In genomic region chr16:56608876-56609462, GRCh38 we compare ENCODE assay signal across 8 cellular contexts. TPM values are rescaled to one million over a fixed set of nuclear protein-coding genes. Genes with fewer than 3 reads are reported as not detected.
A peak's percentile ranks its signal among the peaks of the same experiment; 100 is the strongest.
DNase-seq lines count a peak whose midpoint lies in the region; ATAC-seq and TF ChIP-seq lines count a peak whose summit lies in the region.

No MANE protein-coding gene starts in this region.

- H3K9me3 Mint-ChIP-seq in osteocyte (ENCODE audit: unreplicated experiment), result no peaks in the 10 kb centered on the region

- H3K27ac Mint-ChIP-seq in osteocyte (ENCODE audit: unreplicated experiment), result peak overlapping the region; percentile 98

- H3K36me3 ChIP-seq in SJSA1 (no peaks in the 10 kb centered on the region), esophagus muscularis mucosa (no peaks in the 10 kb centered on the region)

- H3K27ac ChIP-seq in SJSA1 (peak overlapping the region; percentile 96), esophagus muscularis mucosa (replicated peaks in 1 of 4) (peak overlapping the region; percentile 84 to 96 (median 92))

- peak overlapping the region; percentile 47 for H3K4me3 ChIP-seq in SJSA1
- peak overlapping the region; percentile 56 to 67 (median 62) for H3K4me3 ChIP-seq in esophagus muscularis mucosa

- TF ChIP-seq EP300 in esophagus muscularis mucosa (IDR thresholded peaks at IDR 0.05), result no peak

- H3K27me3 Mint-ChIP-seq in osteocyte (ENCODE audit: unreplicated experiment), result no peaks in the 10 kb centered on the region

- H3K9me3 ChIP-seq in SJSA1 (replicated peaks), result no peaks in the 10 kb centered on the region
- no peaks in the 10 kb centered on the region for H3K9me3 ChIP-seq in esophagus muscularis mucosa

- H3K27me3 ChIP-seq in SJSA1 (replicated peaks) (no peaks in the 10 kb centered on the region), esophagus muscularis mucosa (no peaks in the 10 kb centered on the region)

- intact Hi-C loops in esophagus muscularis mucosa (cut with DNase I), result loop anchor here (2.0 kb wide), 2 partner anchors 16 to 74 kb away; partner anchors contain the start of genes MT1E and MT1X

- no peaks in the 10 kb centered on the region for H3K36me3 Mint-ChIP-seq in osteocyte (ENCODE audit: unreplicated experiment)

- H3K4me1 ChIP-seq in SJSA1 (replicated peaks) (peaks cover 70% of the 10 kb centered on the region), esophagus muscularis mucosa (peaks cover 54 to 65% (median 60%) of the 10 kb centered on the region in 4 donors)

- TF ChIP-seq CTCF in esophagus muscularis mucosa (IDR thresholded peaks at IDR 0.05), result no peak
- TF ChIP-seq CTCF in osteocyte (IDR thresholded peaks at IDR 0.05), result no peak

- peak overlapping the region; percentile 90 for H3K4me3 Mint-ChIP-seq in osteocyte (ENCODE audit: unreplicated experiment)

- no peak for TF ChIP-seq POLR2A in esophagus muscularis mucosa (IDR thresholded peaks at IDR 0.05; ENCODE audit: low read depth)

- WGBS in esophagus muscularis mucosa, result under 1% methylated on average over 21 of the region's 21 CpGs

- DNase-seq in NCI-H748 (lab: John Stamatoyannopoulos, UW; ENCODE audit: unreplicated experiment), result peak; percentile 31
- no peak for DNase-seq in NCI-H748 treated with DMSO at 0.1 percent for 48 hours (lab: John Stamatoyannopoulos, UW)
- no peak for DNase-seq in SJSA1 (ENCODE audit: low read depth in 1 of 2, low spot score in 2 of 2)
- no peak for DNase-seq in esophagus muscularis mucosa (ENCODE audit: extremely low spot score)
- no peak for DNase-seq in osteocyte (ENCODE audit: extremely low spot score, unreplicated experiment)
- no peak for DNase-seq in AG20443 (ENCODE audit: low spot score)
- no peak for DNase-seq in hepatic stellate cell (ENCODE audit: low spot score)

- H3K4me1 Mint-ChIP-seq in osteocyte (ENCODE audit: unreplicated experiment), result peaks cover 50% of the 10 kb centered on the region

- ATAC-seq in GM21515 (IDR thresholded peaks at IDR 0.05; ENCODE audit: unreplicated experiment), result no peak

RNA-seq across cellular contexts. Expression of gene MT2A, which starts 0.6 kb away (rescaled TPM):
- total RNA-seq in SJSA1 (2014; rRNA removed; shearing (Covaris generic)), result 48.4 and 69.6 TPM in 2 replicates
- total RNA-seq in esophagus muscularis mucosa (100 to 1,000 TPM in 3 of 4 donors, 10 to 100 TPM in 1; 27.0 to 528 (median 116) TPM), osteocyte (384 and 419 TPM in 2 replicates)

RNA-seq across cellular contexts. Expression of gene MT1E, which starts 16.6 kb away (rescaled TPM):
- 63.9 and 155 TPM in 2 replicates for total RNA-seq in SJSA1 (2014; rRNA removed; shearing (Covaris generic))
- total RNA-seq in esophagus muscularis mucosa (100 to 1,000 TPM in 3 of 4 donors, 10 to 100 TPM in 1; 57.7 to 428 (median 146) TPM), osteocyte (37.5 and 43.6 TPM in 2 replicates)

RNA-seq across cellular contexts. Expression of gene MT3, which starts 19.6 kb away (rescaled TPM):
- not detected in 2 replicates for total RNA-seq in SJSA1 (2014; rRNA removed; shearing (Covaris generic))
- total RNA-seq in esophagus muscularis mucosa, result 10 to 100 TPM in 1 of 4 donors, 1 to 10 TPM in 3; 2.0 to 12.5 (median 4.1) TPM
- not detected in 2 replicates for total RNA-seq in osteocyte

RNA-seq across cellular contexts. Expression of gene MT1M, which starts 23.5 kb away (rescaled TPM):
- total RNA-seq in SJSA1 (2014; rRNA removed; shearing (Covaris generic)), result 0.74 and 7.0 TPM in 2 replicates
- 10 to 100 TPM in 3 of 4 donors, 1 to 10 TPM in 1; 3.7 to 74.9 (median 14.9) TPM for total RNA-seq in esophagus muscularis mucosa
- 0.44 and 1.2 TPM in 2 replicates for total RNA-seq in osteocyte

RNA-seq across cellular contexts. Expression of gene MT1A, which starts 29.5 kb away (rescaled TPM):
- not detected in 2 replicates for total RNA-seq in SJSA1 (2014; rRNA removed; shearing (Covaris generic))
- total RNA-seq in esophagus muscularis mucosa (100 to 1,000 TPM in 1 of 4 donors, 10 to 100 TPM in 1, 1 to 10 TPM in 1, not detected in 1; 1.7 to 371 (median 21.3) TPM), osteocyte (not detected in 2 replicates)
